ENCODE assay signal across 1 cellular context in genomic region chr1:7104053-7104738, GRCh38.
TF ChIP-seq lines count a peak whose summit lies in the region.

No MANE protein-coding gene starts in this region.

TF ChIP-seq in neural cell, 6 proteins besides CTCF, POLR2A, EP300 and RAD21 (continued from another document):
- no peak for TF ChIP-seq TAF1 (IDR thresholded peaks at IDR 0.05; ENCODE audit: low read depth)
- TF ChIP-seq MXI1 (conservative IDR thresholded peaks at IDR 0.05; ENCODE audit: poor library complexity, severe bottlenecking), result no peak
- no peak for TF ChIP-seq POLR2AphosphoS5 (IDR thresholded peaks at IDR 0.05)
TF ChIP-seq in neural cell: peak in this region for 0.
